ENCODE assay signal across 27 cellular contexts in the genomic region with DNA sequence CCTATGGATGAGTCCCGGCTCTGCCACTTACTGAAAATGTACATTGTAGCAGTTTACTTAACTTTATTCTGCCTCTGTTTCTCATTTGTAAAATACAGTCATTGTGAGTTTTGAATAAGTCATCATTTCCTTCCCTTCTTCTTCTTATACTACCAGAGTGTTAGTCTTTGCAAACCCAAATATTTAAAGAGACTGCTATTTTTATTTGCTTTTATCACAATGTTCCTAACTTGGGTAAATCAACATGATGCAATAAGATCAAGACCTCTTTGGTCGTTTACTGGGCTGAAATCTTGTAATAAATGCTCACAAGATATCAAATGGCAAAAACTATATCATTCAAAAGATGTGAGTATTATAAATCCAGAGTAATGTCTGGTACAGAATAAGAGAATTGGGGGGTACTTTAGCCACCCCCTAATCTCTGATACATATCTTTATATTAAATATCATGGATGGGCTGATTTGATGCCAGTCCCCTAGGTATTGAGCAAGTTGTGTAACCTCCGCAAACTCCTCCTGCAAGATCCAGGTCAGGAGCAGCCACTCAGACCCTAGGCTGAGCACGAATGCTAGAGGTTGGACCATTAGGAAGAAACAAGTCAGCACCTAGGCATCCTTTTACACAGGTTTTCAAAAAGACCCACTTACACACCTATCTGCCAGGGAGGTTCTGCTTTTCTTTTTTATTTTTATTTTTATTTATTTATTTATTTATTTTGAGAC. TPM values are rescaled to one million over a fixed set of nuclear protein-coding genes. Genes with fewer than 3 reads are reported as not detected.
DNase-seq lines count a peak whose midpoint lies in the region; ATAC-seq, FAIRE-seq and TF ChIP-seq lines count a peak whose summit lies in the region.
"Had no signal": no experiment of that assay in that cellular context is flagged by ENCODE, and none has a peak within 500 bp of the region (broad histone marks: within the 10 kb centered on the region; RNA-seq: fewer than 3 reads in every experiment).

No MANE protein-coding gene starts in this region.

- H3K27ac Mint-ChIP-seq in activated naive CD4-positive, alpha-beta T cell treated with anti-CD3 and anti-CD28 coated beads, Interleukin-2, amount 50 U/mL, for 72 hours, result peak overlapping the region in 1 of 2 donors; percentile 31
- H3K27ac Mint-ChIP-seq: CD14-positive monocyte; CD4-positive, alpha-beta T cell; CD8-positive, alpha-beta memory T cell; GM23338; HFFc6 had no signal

- H3K79me2 ChIP-seq in PC-3 (ENCODE audit: low read length) (no peaks in the 10 kb centered on the region), endothelial cell of umbilical vein (ENCODE audit: control insufficient read depth, insufficient read depth, low read length) (no peaks in the 10 kb centered on the region)

- TF ChIP-seq RAD21 in A549 (conservative IDR thresholded peaks at IDR 0.05 in 1 of 2, IDR thresholded peaks at IDR 0.05 in 1 of 2), result no peak

- no peak for FAIRE-seq in A549 (lab: Jason Lieb, UNC)
- FAIRE-seq in endothelial cell of umbilical vein (lab: Jason Lieb, UNC), result no peak
- FAIRE-seq: A204.1, D721Med, GM12891, GM18507 had no signal

- no peak for TF ChIP-seq EP300 in A549 (IDR thresholded peaks at IDR 0.05)

- H3K4me2 ChIP-seq in A549 (peak overlapping the region; percentile 65), PC-3 (ENCODE audit: low read length) (no peak overlapping the region), endothelial cell of umbilical vein (ENCODE audit: insufficient read depth, low read length) (no peak overlapping the region)
- H3K4me2 ChIP-seq: GM23338 had no signal

- dilution Hi-C loops in endothelial cell of umbilical vein (cut with MboI; ENCODE audit: extremely low pct_ligation_motif_present, low sequenced_read_pairs), result no loop called here

- TF ChIP-seq POLR2A in A549 (IDR thresholded peaks at IDR 0.05; ENCODE audit: low read length) (no peak), endothelial cell of umbilical vein (IDR thresholded peaks at IDR 0.05; ENCODE audit: low read depth, low read length) (no peak), right lobe of liver (IDR thresholded peaks at IDR 0.05) (no peak)

- DNase-seq in A549 (ENCODE audit: low read depth in 1 of 2, low spot score in 1 of 2) (no peak), PC-3 (no peak), endothelial cell of umbilical vein (ENCODE audit: low read depth, low spot score) (no peak), right lobe of liver (peak in 1 of 3 donors; percentile 56), globus pallidus (ENCODE audit: low spot score) (no peak), NCI-H1436 (lab: John Stamatoyannopoulos, UW) (no peak)
- DNase-seq in activated T-cell treated with anti-CD3 and anti-CD28 coated beads, Interleukin-2, amount 50 U/mL, for 1 hour, result no peak
- no peak for DNase-seq in activated naive CD4-positive, alpha-beta T cell treated with anti-CD3 and anti-CD28 coated beads, Interleukin-2, amount 50 U/mL, for 72 hours (ENCODE audit: low spot score in 2 of 2)
- DNase-seq: ACHN; AML-193; BE2C; CD4-positive, alpha-beta T cell; CD8-positive, alpha-beta memory T cell; DMS 273 treated with DMSO at 0.1 percent for 48 hours; DMS53; DMS79 treated with DMSO at 0.1 percent for 48 hours; GF-D8; HFFc6 had no signal

- H3K9me3 ChIP-seq in A549, result no peaks in the 10 kb centered on the region
- no peaks in the 10 kb centered on the region for H3K9me3 ChIP-seq in PC-3 (ENCODE audit: low read length)
- H3K9me3 ChIP-seq in endothelial cell of umbilical vein (replicated peaks; ENCODE audit: control insufficient read depth, insufficient read depth, low read length), result no peaks in the 10 kb centered on the region
- no peaks in the 10 kb centered on the region for H3K9me3 ChIP-seq in right lobe of liver
- H3K9me3 ChIP-seq: BE2C, HAP-1 had no signal

- 44% methylated on average over 4 of the region's 4 CpGs for WGBS in A549 (ENCODE audit: missing lambda C conversion rate)
- WGBS in right lobe of liver (ENCODE audit: insufficient coverage, low coverage, low lambda C conversion rate, missing lambda C conversion rate), result 10% methylated on average over 4 of the region's 4 CpGs

- 0 out of 6 replicates have a peak, but pooled peaks of 1 of the 2 experiments have one; percentile 36 for ATAC-seq in A549
- peak; percentile 48 for ATAC-seq in PC-3
- peak; percentile 67 to 81 (median 77) for ATAC-seq in right lobe of liver
- no peak for ATAC-seq in activated naive CD4-positive, alpha-beta T cell treated with anti-CD3 and anti-CD28 coated beads, Interleukin-2, amount 50 U/mL, for 72 hours
- ATAC-seq: GM23338 had no signal

- peaks cover 37% of the 10 kb centered on the region for H3K4me1 ChIP-seq in A549
- no peaks in the 10 kb centered on the region for H3K4me1 ChIP-seq in PC-3 (ENCODE audit: insufficient read depth, low read length)
- no peaks in the 10 kb centered on the region for H3K4me1 ChIP-seq in endothelial cell of umbilical vein (ENCODE audit: control insufficient read depth, extremely low read depth, insufficient read depth, low read length)
- peaks cover 0 to 48% (median 13%) of the 10 kb centered on the region in 4 donors for H3K4me1 ChIP-seq in right lobe of liver
- H3K4me1 ChIP-seq: BE2C, HAP-1 had no signal

- intact Hi-C loops in PC-3 (cut with micrococcal nuclease), result no loop called here
- intact Hi-C loops in endothelial cell of umbilical vein (cut with micrococcal nuclease), result no loop called here
- intact Hi-C loops in right lobe of liver (cut with DNase I), result no loop called here

- H3K9ac ChIP-seq in PC-3 (ENCODE audit: low read length), result no peak overlapping the region
- no peak overlapping the region for H3K9ac ChIP-seq in endothelial cell of umbilical vein (replicated peaks; ENCODE audit: extremely low read depth, insufficient read depth, low read length)
- H3K9ac ChIP-seq: BLaER1 treated with 17β-estradiol and CSF1 and Interleukin-3, amounts not matched to agents 10 nM and 100 nM had no signal

- CTCF ChIA-PET in A549 (lab: Yijun Ruan, JAX), result interaction anchor here (0.6 to 3.8 kb wide), 2 partner anchors 8 to 489 kb away, joined by 5 to 22 read pairs; no protein-coding TSS in a partner anchor
- CTCF ChIA-PET in PC-3 (lab: Charles Lee), result no interaction called here
- CTCF ChIA-PET in endothelial cell of umbilical vein (lab: Charles Lee), result interaction anchor here (1.4 to 1.5 kb wide), 2 partner anchors 9 to 10 kb away, joined by 4 read pairs; no protein-coding TSS in a partner anchor

- H2AFZ ChIP-seq in PC-3 (ENCODE audit: low read length) (no peak overlapping the region), endothelial cell of umbilical vein (ENCODE audit: low read depth, low read length) (no peak overlapping the region)
- H2AFZ ChIP-seq: GM23338 had no signal

- no peaks in the 10 kb centered on the region for H3K9me2 ChIP-seq in PC-3 (replicated peaks; ENCODE audit: low read length)

- H3K36me3 ChIP-seq in PC-3 (ENCODE audit: low read depth, low read length) (no peaks in the 10 kb centered on the region), endothelial cell of umbilical vein (ENCODE audit: control insufficient read depth in 2 of 2, extremely low read depth in 1 of 2, insufficient read depth in 2 of 2, low read length in 2 of 2) (no peaks in the 10 kb centered on the region), right lobe of liver (no peaks in the 10 kb centered on the region)
- H3K36me3 ChIP-seq: BE2C; BLaER1 treated with 17β-estradiol and CSF1 and Interleukin-3, amounts not matched to agents 10 nM and 100 nM; HAP-1 had no signal

- H3K4me3 ChIP-seq in A549, result no peak overlapping the region
- no peak overlapping the region for H3K4me3 ChIP-seq in PC-3 (ENCODE audit: low read length)
- no peak overlapping the region for H3K4me3 ChIP-seq in endothelial cell of umbilical vein (replicated peaks in 1 of 3; ENCODE audit: insufficient read depth in 1 of 3, low read depth in 1 of 3, low read length in 3 of 3)
- H3K4me3 ChIP-seq in right lobe of liver, result no peak overlapping the region
- H3K4me3 ChIP-seq: BLaER1 treated with 17β-estradiol and CSF1 and Interleukin-3, amounts not matched to agents 10 nM and 100 nM; GM23338; HAP-1 had no signal

- BruUV-seq in PC-3 (replicated peaks; lab: Mats Ljungman, UMichigan) (no TSS peak), endothelial cell of umbilical vein (replicated peaks; lab: Mats Ljungman, UMichigan) (no TSS peak)

- H3F3A ChIP-seq in PC-3 (ENCODE audit: low read length, unreplicated experiment), result no peaks in the 10 kb centered on the region

- peak overlapping the region; percentile 10 to 56; a peak in 3 of 6 replicates for H3K27ac ChIP-seq in A549
- no peak overlapping the region for H3K27ac ChIP-seq in PC-3 (ENCODE audit: low read length)
- H3K27ac ChIP-seq in endothelial cell of umbilical vein (ENCODE audit: insufficient read depth, low read depth, low read length), result no peak overlapping the region
- H3K27ac ChIP-seq in right lobe of liver, result peak overlapping the region in 2 of 3 donors; percentile 58 to 74
- H3K27ac ChIP-seq: BLaER1 treated with 17β-estradiol and CSF1 and Interleukin-3, amounts not matched to agents 10 nM and 100 nM had no signal

- TF ChIP-seq CTCF in A549 (IDR thresholded peaks at IDR 0.05) (no peak), PC-3 (conservative IDR thresholded peaks at IDR 0.05; ENCODE audit: low read depth, low read length) (no peak), endothelial cell of umbilical vein (IDR thresholded peaks at IDR 0.05; ENCODE audit: extremely low read depth in 1 of 2, insufficient read depth in 1 of 2, low read depth in 1 of 2, low read length in 2 of 2) (no peak), right lobe of liver (IDR thresholded peaks at IDR 0.05) (no peak)

- no peaks in the 10 kb centered on the region for H3K9me1 ChIP-seq in endothelial cell of umbilical vein (replicated peaks; ENCODE audit: control insufficient read depth, extremely low read depth, insufficient read depth, low read length)

- no peaks in the 10 kb centered on the region for H3K9me3 Mint-ChIP-seq in activated naive CD4-positive, alpha-beta T cell treated with anti-CD3 and anti-CD28 coated beads, Interleukin-2, amount 50 U/mL, for 72 hours
- H3K9me3 Mint-ChIP-seq: CD4-positive, alpha-beta T cell; CD8-positive, alpha-beta memory T cell; GM23338; HFFc6 had no signal

- H4K20me1 ChIP-seq in PC-3 (ENCODE audit: low read length), result no peaks in the 10 kb centered on the region
- H4K20me1 ChIP-seq in endothelial cell of umbilical vein (replicated peaks; ENCODE audit: control insufficient read depth, extremely low read depth, insufficient read depth, low read length), result no peaks in the 10 kb centered on the region
- H4K20me1 ChIP-seq: BLaER1 treated with 17β-estradiol and CSF1 and Interleukin-3, amounts not matched to agents 10 nM and 100 nM had no signal

- H3K36me3 Mint-ChIP-seq in activated naive CD4-positive, alpha-beta T cell treated with anti-CD3 and anti-CD28 coated beads, Interleukin-2, amount 50 U/mL, for 72 hours, result no peaks in the 10 kb centered on the region
- H3K36me3 Mint-ChIP-seq: CD14-positive monocyte had no signal

- H3K27me3 ChIP-seq in PC-3 (ENCODE audit: low read length) (no peaks in the 10 kb centered on the region), endothelial cell of umbilical vein (ENCODE audit: control insufficient read depth in 2 of 2, insufficient read depth in 2 of 2, low read length in 2 of 2) (no peaks in the 10 kb centered on the region), right lobe of liver (no peaks in the 10 kb centered on the region)
- H3K27me3 ChIP-seq: BE2C had no signal

- POLR2A ChIA-PET in A549 (lab: Yijun Ruan, JAX) (no interaction called here), PC-3 (lab: Charles Lee; ENCODE audit: unreplicated experiment) (no interaction called here), endothelial cell of umbilical vein (lab: Charles Lee) (no interaction called here)

RNA-seq across cellular contexts. Expression of gene GLDC, which starts 13.3 kb away (rescaled TPM):
- polyA plus RNA-seq in A549 (2011; rRNA removed) (18.8 and 20.6 TPM in 2 replicates), A549 (2017; fragmentation: RNase III; extraction: RNeasy Plus Mini Kit Qiagen cat#74134 plus additional on column Dnase treatment) (16.7 to 18.9 TPM (median 17.4 TPM) in 3 replicates), endothelial cell of umbilical vein (1.2 and 1.8 TPM in 2 replicates)
- polyA plus RNA-seq in A549 (2012; cell fraction: cytosol; rRNA removed), result 12.7 and 16.5 TPM in 2 replicates
- 34.8 and 47.9 TPM in 2 replicates for polyA plus RNA-seq in A549 (2012; cell fraction: nucleus; rRNA removed)
- 20.5 and 26.9 TPM in 2 replicates for polyA minus RNA-seq in A549 (2011; rRNA and poly(A)+ RNA removed)
- total RNA-seq in PC-3 (2014; rRNA removed) (5.4 and 8.1 TPM in 2 replicates), endothelial cell of umbilical vein (2.6 and 4.7 TPM in 2 replicates), right lobe of liver (100 to 1,000 TPM in 1 of 6 experiments, 10 to 100 TPM in 5; 76.2 to 103 (median 89.3) TPM)
- 1.8 and 2.2 TPM in 2 replicates for polyA plus RNA-seq in endothelial cell of umbilical vein (2011; cell fraction: cytosol; rRNA removed)
- polyA plus RNA-seq in endothelial cell of umbilical vein (2011; cell fraction: nucleus; rRNA removed), result 1.4 and 1.8 TPM in 2 replicates
- 12.8 and 16.0 TPM in 2 replicates for polyA plus RNA-seq in endothelial cell of umbilical vein (2012)
- polyA minus RNA-seq in endothelial cell of umbilical vein, result 0.96 and 2.4 TPM in 2 replicates
- not detected for polyA minus RNA-seq in endothelial cell of umbilical vein (2011; cell fraction: cytosol; rRNA and poly(A)+ RNA removed)
- 1.8 and 2.2 TPM in 2 replicates for polyA minus RNA-seq in endothelial cell of umbilical vein (2011; cell fraction: nucleus; rRNA and poly(A)+ RNA removed)
- total RNA-seq in activated naive CD4-positive, alpha-beta T cell treated with anti-CD3 and anti-CD28 coated beads, Interleukin-2, amount 50 U/mL, for 72 hours, result 1 to 10 TPM in 1 of 2 donors, under 1 TPM in 1; 0.96 to 2.5 TPM
- total RNA-seq: CD4-positive, alpha-beta T cell; H4 had no signal
- polyA plus RNA-seq: CD14-positive monocyte had no signal

Comparison
In these comparisons a context has a peak if more than half of its experiments do, and no peak if none do; other contexts are left out.
1. ATAC-seq: peak in PC-3 (single experiment) and right lobe of liver (4 of 4); none in activated naive CD4-positive, alpha-beta T cell treated with anti-CD3 and anti-CD28 coated beads, Interleukin-2, amount 50 U/mL, for 72 hours (0 of 2).
2. H3K27ac ChIP-seq: peak in A549 (2 of 2) and right lobe of liver (2 of 3); none in PC-3 (single experiment) and endothelial cell of umbilical vein (single experiment).